In genomic region chr22:25112538-25113253, GRCh38 we compare ENCODE assay signal across 10 cellular contexts.
DNase-seq lines count a peak whose midpoint lies in the region; ATAC-seq, FAIRE-seq and TF ChIP-seq lines count a peak whose summit lies in the region.
"Had no signal": no experiment of that assay in that cellular context is flagged by ENCODE, and none has a peak within 500 bp of the region (broad histone marks: within the 10 kb centered on the region; RNA-seq: fewer than 3 reads in every experiment).

No MANE protein-coding gene starts in this region.

- no peak for ATAC-seq in stimulated activated naive CD8-positive, alpha-beta T cell treated with anti-CD3 and anti-CD28 coated beads, Interleukin-15, amount 100 ng/mL, for 72 hours
- no peak for ATAC-seq in naive B cell (ENCODE audit: low read depth in 2 of 2)
- ATAC-seq in GM21381 (IDR thresholded peaks at IDR 0.05; ENCODE audit: unreplicated experiment): no peak
- ATAC-seq: activated CD4-positive, alpha-beta T cell treated with anti-CD3 and anti-CD28 coated beads for 36 hours had no signal

- H3K4me2 ChIP-seq in endothelial cell of umbilical vein (ENCODE audit: insufficient read depth, low read length): peak overlapping the region; percentile 65

- H3K27ac ChIP-seq in endothelial cell of umbilical vein (ENCODE audit: insufficient read depth, low read depth, low read length) (peak overlapping the region; percentile 67), substantia nigra (ENCODE audit: low read depth, low read length, poor library complexity, severe bottlenecking) (no peak overlapping the region)

- H3K27me3 Mint-ChIP-seq in stimulated activated naive CD8-positive, alpha-beta T cell treated with anti-CD3 and anti-CD28 coated beads, Interleukin-15, Interleukin-2, amounts not matched to agents 100 ng/mL and 50 ng/mL, for 24 hours: no peaks in the 10 kb centered on the region
- H3K27me3 Mint-ChIP-seq in stimulated activated naive CD8-positive, alpha-beta T cell treated with anti-CD3 and anti-CD28 coated beads, Interleukin-15, amount 100 ng/mL, for 72 hours: no peaks in the 10 kb centered on the region
- peaks cover 24 to 70% (median 62%) of the 10 kb centered on the region in 3 donors for H3K27me3 Mint-ChIP-seq in naive B cell
- H3K27me3 Mint-ChIP-seq: activated CD4-positive, alpha-beta T cell treated with anti-CD3 and anti-CD28 coated beads for 36 hours; CD4-positive, alpha-beta memory T cell had no signal

- no peak for TF ChIP-seq POLR2A in endothelial cell of umbilical vein (IDR thresholded peaks at IDR 0.05; ENCODE audit: low read depth, low read length)

- no peak for FAIRE-seq in endothelial cell of umbilical vein (lab: Jason Lieb, UNC)

- no peaks in the 10 kb centered on the region for H4K20me1 ChIP-seq in endothelial cell of umbilical vein (replicated peaks; ENCODE audit: control insufficient read depth, extremely low read depth, insufficient read depth, low read length)

- H3K9ac ChIP-seq in endothelial cell of umbilical vein (replicated peaks; ENCODE audit: extremely low read depth, insufficient read depth, low read length): peak overlapping the region; percentile 79

- H3K4me3 Mint-ChIP-seq in stimulated activated naive CD8-positive, alpha-beta T cell treated with anti-CD3 and anti-CD28 coated beads, Interleukin-15, Interleukin-2, amounts not matched to agents 100 ng/mL and 50 ng/mL, for 24 hours: peak overlapping the region; percentile 44
- H3K4me3 Mint-ChIP-seq in stimulated activated naive CD8-positive, alpha-beta T cell treated with anti-CD3 and anti-CD28 coated beads, Interleukin-15, amount 100 ng/mL, for 72 hours: peak overlapping the region in 1 of 2 donors; percentile 94
- H3K4me3 Mint-ChIP-seq in naive B cell: peak overlapping the region; percentile 25 to 87 (median 76)

- H3K4me1 ChIP-seq in endothelial cell of umbilical vein (ENCODE audit: control insufficient read depth, extremely low read depth, insufficient read depth, low read length): peaks cover 42% of the 10 kb centered on the region

- no peak for DNase-seq in stimulated activated naive CD8-positive, alpha-beta T cell treated with anti-CD3 and anti-CD28 coated beads, Interleukin-15, amount 100 ng/mL, for 72 hours
- DNase-seq in endothelial cell of umbilical vein (ENCODE audit: low read depth, low spot score) (peak; percentile 20), naive B cell (no peak), substantia nigra (lab: John Stamatoyannopoulos, UW) (no peak), T1000 (lab: John Stamatoyannopoulos, UW) (no peak)
- no peak for DNase-seq in stimulated activated CD4-positive, alpha-beta T cell treated with anti-CD3 and anti-CD28 coated beads, Interleukin-4, amount 100 ng/mL, for 4 hours
- DNase-seq: activated CD4-positive, alpha-beta T cell treated with anti-CD3 and anti-CD28 coated beads for 36 hours; CD4-positive, alpha-beta memory T cell had no signal

- H3K4me3 ChIP-seq in endothelial cell of umbilical vein (replicated peaks in 1 of 3; ENCODE audit: insufficient read depth in 1 of 3, low read depth in 1 of 3, low read length in 3 of 3): peak overlapping the region in 2 of 3 experiments; percentile 59 to 61

- BruUV-seq in endothelial cell of umbilical vein (replicated peaks; lab: Mats Ljungman, UMichigan): TSS peak; percentile 31

- intact Hi-C loops in endothelial cell of umbilical vein (cut with micrococcal nuclease): loop anchor here (5.0 kb wide), 2 partner anchors 125 to 160 kb away; partner anchors contain the start of gene KIAA1671

- H3K4me1 Mint-ChIP-seq in stimulated activated naive CD8-positive, alpha-beta T cell treated with anti-CD3 and anti-CD28 coated beads, Interleukin-15, Interleukin-2, amounts not matched to agents 100 ng/mL and 50 ng/mL, for 24 hours (ENCODE audit: low read depth): peaks cover 19% of the 10 kb centered on the region
- H3K4me1 Mint-ChIP-seq in stimulated activated naive CD8-positive, alpha-beta T cell treated with anti-CD3 and anti-CD28 coated beads, Interleukin-15, amount 100 ng/mL, for 72 hours: peaks cover 49% of the 10 kb centered on the region
- peaks cover 18 to 24% (median 20%) of the 10 kb centered on the region in 3 donors for H3K4me1 Mint-ChIP-seq in naive B cell

- no peak overlapping the region for H3K27ac Mint-ChIP-seq in stimulated activated naive CD8-positive, alpha-beta T cell treated with anti-CD3 and anti-CD28 coated beads, Interleukin-15, Interleukin-2, amounts not matched to agents 100 ng/mL and 50 ng/mL, for 24 hours
- peak overlapping the region in 1 of 2 donors; percentile 84 for H3K27ac Mint-ChIP-seq in stimulated activated naive CD8-positive, alpha-beta T cell treated with anti-CD3 and anti-CD28 coated beads, Interleukin-15, amount 100 ng/mL, for 72 hours
- H3K27ac Mint-ChIP-seq in naive B cell: peak overlapping the region in 2 of 6 donors; percentile 39 to 54

- H3K9me1 ChIP-seq in endothelial cell of umbilical vein (replicated peaks; ENCODE audit: control insufficient read depth, extremely low read depth, insufficient read depth, low read length): no peaks in the 10 kb centered on the region

- no peaks in the 10 kb centered on the region for H3K36me3 ChIP-seq in endothelial cell of umbilical vein (ENCODE audit: control insufficient read depth in 2 of 2, extremely low read depth in 1 of 2, insufficient read depth in 2 of 2, low read length in 2 of 2)

- no peaks in the 10 kb centered on the region for H3K27me3 ChIP-seq in endothelial cell of umbilical vein (ENCODE audit: control insufficient read depth in 2 of 2, insufficient read depth in 2 of 2, low read length in 2 of 2)

- TF ChIP-seq CTCF in endothelial cell of umbilical vein (IDR thresholded peaks at IDR 0.05; ENCODE audit: extremely low read depth in 1 of 2, insufficient read depth in 1 of 2, low read depth in 1 of 2, low read length in 2 of 2): no peak

- H3K9me3 ChIP-seq in endothelial cell of umbilical vein (replicated peaks; ENCODE audit: control insufficient read depth, insufficient read depth, low read length): no peaks in the 10 kb centered on the region

- CTCF ChIA-PET in endothelial cell of umbilical vein (lab: Charles Lee): interaction anchor here (0.9 to 3.4 kb wide), 7 partner anchors 8 to 221 kb away, joined by 3 to 22 read pairs (median 15); no protein-coding TSS in a partner anchor

- no peak overlapping the region for H2AFZ ChIP-seq in endothelial cell of umbilical vein (ENCODE audit: low read depth, low read length)

- no peaks in the 10 kb centered on the region for H3K36me3 Mint-ChIP-seq in stimulated activated naive CD8-positive, alpha-beta T cell treated with anti-CD3 and anti-CD28 coated beads, Interleukin-15, Interleukin-2, amounts not matched to agents 100 ng/mL and 50 ng/mL, for 24 hours (ENCODE audit: low read depth)
- no peaks in the 10 kb centered on the region for H3K36me3 Mint-ChIP-seq in naive B cell
- H3K36me3 Mint-ChIP-seq: CD4-positive, alpha-beta memory T cell had no signal

- dilution Hi-C loops in endothelial cell of umbilical vein (cut with MboI; ENCODE audit: extremely low pct_ligation_motif_present, low sequenced_read_pairs): no loop called here

- no peaks in the 10 kb centered on the region for H3K9me3 Mint-ChIP-seq in stimulated activated naive CD8-positive, alpha-beta T cell treated with anti-CD3 and anti-CD28 coated beads, Interleukin-15, Interleukin-2, amounts not matched to agents 100 ng/mL and 50 ng/mL, for 24 hours
- H3K9me3 Mint-ChIP-seq in stimulated activated naive CD8-positive, alpha-beta T cell treated with anti-CD3 and anti-CD28 coated beads, Interleukin-15, amount 100 ng/mL, for 72 hours: no peaks in the 10 kb centered on the region
- H3K9me3 Mint-ChIP-seq in naive B cell: peaks cover 0 to 11% (median 0%) of the 10 kb centered on the region in 7 donors

- POLR2A ChIA-PET in endothelial cell of umbilical vein (lab: Charles Lee): no interaction called here

- H3K79me2 ChIP-seq in endothelial cell of umbilical vein (ENCODE audit: control insufficient read depth, insufficient read depth, low read length): no peaks in the 10 kb centered on the region

TF ChIP-seq in endothelial cell of umbilical vein, 7 proteins besides CTCF, POLR2A, EP300 and RAD21:
- TF ChIP-seq POLR2AphosphoS5 (IDR thresholded peaks at IDR 0.05; ENCODE audit: insufficient read depth, low read depth, low read length) (no peak), MAX (IDR thresholded peaks at IDR 0.05; ENCODE audit: insufficient read depth, insufficient read length) (no peak), MYC (IDR thresholded peaks at IDR 0.05; ENCODE audit: low read depth, low read length) (no peak), EZH2 (IDR thresholded peaks at IDR 0.05; ENCODE audit: borderline replicate concordance, low read depth, low read length, severe bottlenecking) (no peak), JUN (IDR thresholded peaks at IDR 0.05; ENCODE audit: borderline replicate concordance, insufficient read depth, insufficient read length, low read depth) (no peak), GATA2 (IDR thresholded peaks at IDR 0.05; ENCODE audit: insufficient read depth, insufficient read length, low read depth, low read length) (no peak), FOS (IDR thresholded peaks at IDR 0.05; ENCODE audit: borderline replicate concordance, insufficient read depth, low read length) (no peak)
